In genomic region chr12:93573552-93574223, GRCh38 we compare ENCODE assay signal across 8 cellular contexts. TPM values are rescaled to one million over a fixed set of nuclear protein-coding genes. Genes with fewer than 3 reads are reported as not detected.
A peak's percentile ranks its signal among the peaks of the same experiment; 100 is the strongest.
DNase-seq lines count a peak whose midpoint lies in the region; ATAC-seq, FAIRE-seq and TF ChIP-seq lines count a peak whose summit lies in the region.

No MANE protein-coding gene starts in this region.

- ATAC-seq in HepG2: no peak
- no peak for ATAC-seq in right lobe of liver
- no peak for ATAC-seq in thoracic aorta (ENCODE audit: insufficient number of reproducible peaks, low FRiP score, low read depth)
- ATAC-seq in HG03439 (IDR thresholded peaks at IDR 0.05; ENCODE audit: unreplicated experiment): no peak

- DNase-seq in HepG2 (ENCODE audit: low spot score) (no peak), astrocyte of the cerebellum (ENCODE audit: low read depth) (no peak), right lobe of liver (no peak), thoracic aorta (ENCODE audit: low spot score) (no peak), D721Med (ENCODE audit: insufficient read length, low spot score) (no peak), D341Med (ENCODE audit: low spot score) (no peak)

- no peaks in the 10 kb centered on the region for H3K9me3 ChIP-seq in liver (ENCODE audit: control insufficient read depth in 4 of 4, low read length in 3 of 4)
- no peaks in the 10 kb centered on the region for H3K9me3 ChIP-seq in HepG2 (ENCODE audit: low read length)
- no peaks in the 10 kb centered on the region for H3K9me3 ChIP-seq in right lobe of liver
- no peaks in the 10 kb centered on the region for H3K9me3 ChIP-seq in thoracic aorta

- no peaks in the 10 kb centered on the region for H3K79me2 ChIP-seq in HepG2 (ENCODE audit: insufficient read depth, low read length)

- BruUV-seq in HepG2 (replicated peaks; lab: Mats Ljungman, UMichigan): no TSS peak

- H3K4me3 ChIP-seq in liver (ENCODE audit: low read depth in 1 of 3, low read length in 3 of 3) (peak overlapping the region; percentile 78 to 96 (median 96)), HepG2 (replicated peaks in 1 of 3; ENCODE audit: insufficient read depth in 1 of 3, low read depth in 2 of 3, low read length in 3 of 3) (no peak overlapping the region), astrocyte of the cerebellum (ENCODE audit: low read depth, low read length) (peak overlapping the region; percentile 72), right lobe of liver (peak overlapping the region; percentile 72 to 94 (median 90)), thoracic aorta (peak overlapping the region; percentile 84)

- peak overlapping the region; percentile 52 to 81 for H3K9ac ChIP-seq in liver (ENCODE audit: low read depth in 1 of 2, low read length in 2 of 2)
- H3K9ac ChIP-seq in HepG2 (ENCODE audit: insufficient read depth, low read depth, low read length): no peak overlapping the region

- CTCF ChIA-PET in HepG2 (lab: Yijun Ruan, JAX; ENCODE audit: low intra/inter-chr PET ratio, low total read pairs): no interaction called here

- WGBS in liver: 17% methylated on average over 21 of the region's 21 CpGs
- 91% methylated on average over 21 of the region's 21 CpGs for WGBS in HepG2 (ENCODE audit: low lambda C conversion rate)
- WGBS in right lobe of liver (ENCODE audit: insufficient coverage, low coverage, low lambda C conversion rate, missing lambda C conversion rate): 23% methylated on average over 21 of the region's 21 CpGs

- peaks cover 0 to 26% (median 10%) of the 10 kb centered on the region in 4 donors for H3K36me3 ChIP-seq in liver (ENCODE audit: control insufficient read depth in 4 of 4, insufficient read depth in 3 of 4, low read depth in 1 of 4, low read length in 3 of 4)
- no peaks in the 10 kb centered on the region for H3K36me3 ChIP-seq in HepG2 (replicated peaks in 1 of 2; ENCODE audit: control insufficient read depth in 1 of 2, insufficient read depth in 2 of 2, low read length in 2 of 2)
- peaks cover 0 to 13% (median 4%) of the 10 kb centered on the region in 4 donors for H3K36me3 ChIP-seq in right lobe of liver
- H3K36me3 ChIP-seq in thoracic aorta: no peaks in the 10 kb centered on the region

- no peaks in the 10 kb centered on the region for H4K20me1 ChIP-seq in HepG2 (ENCODE audit: insufficient read depth, low read length)

- H3K27me3 ChIP-seq in liver (ENCODE audit: control insufficient read depth in 4 of 4, insufficient read depth in 4 of 4, low read length in 3 of 4) (no peaks in the 10 kb centered on the region), HepG2 (ENCODE audit: control insufficient read depth in 1 of 2, insufficient read depth in 2 of 2, low read length in 2 of 2) (peaks cover 3 to 24% of the 10 kb centered on the region in 2 experiments; a peak in 4 of 5 replicates), right lobe of liver (no peaks in the 10 kb centered on the region), thoracic aorta (replicated peaks; ENCODE audit: insufficient read depth) (no peaks in the 10 kb centered on the region)

- TF ChIP-seq EP300 in HepG2 (IDR thresholded peaks at IDR 0.05; ENCODE audit: low read depth in 2 of 2, low read length in 2 of 2) (no peak), HepG2 (CRISPR knock-in tag; IDR thresholded peaks at IDR 0.05; ENCODE audit: borderline replicate concordance) (no peak)

- TF ChIP-seq CTCF in liver (IDR thresholded peaks at IDR 0.05; ENCODE audit: low read depth, low read length, missing input control) (no peak), HepG2 (CRISPR knock-in tag; IDR thresholded peaks at IDR 0.05) (no peak), astrocyte of the cerebellum (IDR thresholded peaks at IDR 0.05; ENCODE audit: low read depth, low read length, missing control alignments) (no peak), right lobe of liver (IDR thresholded peaks at IDR 0.05) (no peak), thoracic aorta (IDR thresholded peaks at IDR 0.05) (no peak), D721Med (IDR thresholded peaks at IDR 0.05; ENCODE audit: insufficient read depth, missing control alignments) (no peak)

- H3K4me1 ChIP-seq in liver (ENCODE audit: control insufficient read depth in 4 of 4, insufficient read depth in 4 of 4, low read length in 3 of 4) (peaks cover 0 to 22% (median 10%) of the 10 kb centered on the region in 4 donors), HepG2 (ENCODE audit: insufficient read depth, low read length) (peaks cover 10% of the 10 kb centered on the region), right lobe of liver (peaks cover 0 to 7% (median 4%) of the 10 kb centered on the region in 4 donors), thoracic aorta (ENCODE audit: control insufficient read depth in 1 of 2, low read depth in 2 of 2) (peaks cover 4 to 27% of the 10 kb centered on the region in 2 donors)

- no peak for TF ChIP-seq POLR2A in HepG2 (IDR thresholded peaks at IDR 0.05; ENCODE audit: insufficient read depth in 1 of 2, low read depth in 2 of 2, low read length in 2 of 2)
- TF ChIP-seq POLR2A in right lobe of liver (IDR thresholded peaks at IDR 0.05): no peak

- H2AFZ ChIP-seq in HepG2 (ENCODE audit: low read length): no peak overlapping the region

- POLR2A ChIA-PET in HepG2 (lab: Yijun Ruan, JAX): no interaction called here

- intact Hi-C loops in HepG2 (cut with micrococcal nuclease; ENCODE audit: unreplicated experiment): no loop called here
- intact Hi-C loops in right lobe of liver (cut with DNase I): loop anchor here (5.0 to 10.0 kb wide), 2 partner anchors 101 to 104 kb away; partner anchors contain the start of gene CRADD (in 2 of the 2)

- H3K27ac ChIP-seq in liver (ENCODE audit: low read depth in 1 of 2, low read length in 2 of 2) (peak overlapping the region; percentile 66 to 96), HepG2 (ENCODE audit: extremely low read length, insufficient read depth, low read length) (no peak overlapping the region), right lobe of liver (peak overlapping the region; percentile 93 to 96 (median 95)), thoracic aorta (peak overlapping the region in 1 of 2 donors; percentile 72)

- in situ Hi-C loops in HepG2 (cut with HindIII; ENCODE audit: extremely low pct_ligation_motif_present, low pct_unique_long_range_greater_than_20kb): loop anchor here (5.0 kb wide), 2 partner anchors 169 to 529 kb away; no protein-coding TSS in a partner anchor
- in situ Hi-C loops in astrocyte of the cerebellum (cut with HindIII; ENCODE audit: low sequenced_read_pairs): no loop called here

- H3K4me2 ChIP-seq in HepG2 (ENCODE audit: low read depth, low read length): no peak overlapping the region

- FAIRE-seq in HepG2 (lab: Jason Lieb, UNC): no peak
- FAIRE-seq in D721Med (lab: Jason Lieb, UNC): no peak

- TF ChIP-seq RAD21 in liver (IDR thresholded peaks at IDR 0.05) (no peak), HepG2 (CRISPR knock-in tag; IDR thresholded peaks at IDR 0.05) (no peak)

TF ChIP-seq in liver, 16 proteins besides CTCF, POLR2A, EP300 and RAD21:
- TF ChIP-seq EGR1 (IDR thresholded peaks at IDR 0.05; ENCODE audit: low read depth in 2 of 2): no peak
- TF ChIP-seq RXRA (IDR thresholded peaks at IDR 0.05): peak in 1 of 2 donors; percentile 7
- TF ChIP-seq FOXA2 (IDR thresholded peaks at IDR 0.05): no peak

TF ChIP-seq in HepG2, 621 proteins besides CTCF, POLR2A, EP300 and RAD21 (continues in another document):
- TF ChIP-seq HNRNPH1 (optimal IDR thresholded peaks at IDR 0.05; ENCODE audit: low read depth, low read length) (no peak), ZNF781 (CRISPR knock-in tag; IDR thresholded peaks at IDR 0.05; ENCODE audit: borderline replicate concordance, not compliant biosample characterization) (no peak), HINFP (CRISPR knock-in tag; IDR thresholded peaks at IDR 0.05; ENCODE audit: low read depth) (no peak), MAF1 (CRISPR knock-in tag; IDR thresholded peaks at IDR 0.05; ENCODE audit: borderline replicate concordance) (no peak), ZNF160 (CRISPR knock-in tag; IDR thresholded peaks at IDR 0.05) (no peak), ZKSCAN1 (IDR thresholded peaks at IDR 0.05; ENCODE audit: low read length) (no peak)

RNA-seq across cellular contexts. Expression of gene SOCS2, which starts 1.2 kb away (rescaled TPM):
- total RNA-seq in liver (10 to 100 TPM; 22.7 to 66.3 TPM), HepG2 (2016; rRNA removed; fragmentation: Illumina TruSeq; extraction: Trizol) (1.5 and 2.4 TPM in 2 replicates), right lobe of liver (10 to 100 TPM in 4 of 6 experiments, 1 to 10 TPM in 1, under 1 TPM in 1; 0.75 to 17.4 (median 12.7) TPM), thoracic aorta (10 to 100 TPM; 51.4 to 56.3 TPM)
- polyA plus RNA-seq in liver (10 to 100 TPM in 1 of 2 donors, 1 to 10 TPM in 1; 7.0 to 46.1 TPM), HepG2 (2011; rRNA removed) (0.62 and 0.89 TPM in 2 replicates)
- 0.53 and 0.61 TPM in 2 replicates for total RNA-seq in HepG2 (2016; cell fraction: cytosol; rRNA removed; fragmentation: Illumina TruSeq; extraction: Trizol; ENCODE audit: low read depth)
- 1.4 and 1.9 TPM in 2 replicates for total RNA-seq in HepG2 (2016; cell fraction: insoluble cytoplasmic fraction; rRNA removed; fragmentation: Illumina TruSeq; extraction: Trizol)
- total RNA-seq in HepG2 (2016; cell fraction: membrane; rRNA removed; fragmentation: Illumina TruSeq; extraction: Trizol): 1.4 and 2.1 TPM in 2 replicates
- 3.1 and 4.0 TPM in 2 replicates for total RNA-seq in HepG2 (2016; cell fraction: nucleus; rRNA removed; fragmentation: Illumina TruSeq; extraction: Trizol)
- polyA plus RNA-seq in HepG2 (2011; cell fraction: cytosol; rRNA removed): 0.51 and 0.54 TPM in 2 replicates
- 1.6 and 1.9 TPM in 2 replicates for polyA plus RNA-seq in HepG2 (2011; cell fraction: nucleus; rRNA removed)
- 0.39 and 0.57 TPM in 2 replicates for polyA plus RNA-seq in HepG2 (2012)
- 0.50 and 0.75 TPM in 2 replicates for polyA plus RNA-seq in HepG2 (2016; cell fraction: cytosol; fragmentation: Illumina TruSeq; extraction: Trizol; ENCODE audit: low read depth)
- polyA plus RNA-seq in HepG2 (2016; cell fraction: insoluble cytoplasmic fraction; fragmentation: Illumina TruSeq; extraction: Trizol; ENCODE audit: low read depth): 2.4 and 2.5 TPM in 2 replicates
- polyA plus RNA-seq in HepG2 (2016; cell fraction: membrane; fragmentation: Illumina TruSeq; extraction: Trizol; ENCODE audit: low read depth): 2.0 and 2.7 TPM in 2 replicates
- 4.5 and 5.6 TPM in 2 replicates for polyA plus RNA-seq in HepG2 (2016; cell fraction: nucleus; fragmentation: Illumina TruSeq; extraction: Trizol; ENCODE audit: insufficient read depth, low read depth)
- 0.60 and 0.96 TPM in 2 replicates for polyA minus RNA-seq in HepG2 (2011; rRNA and poly(A)+ RNA removed; ENCODE audit: low replicate concordance)
- polyA minus RNA-seq in HepG2 (2011; cell fraction: cytosol; rRNA and poly(A)+ RNA removed): 1.2 TPM in 1 of 2 replicates, not detected in the other
- polyA minus RNA-seq in HepG2 (2011; cell fraction: nucleus; rRNA and poly(A)+ RNA removed): 1.8 and 1.9 TPM in 2 replicates

Comparison
In these comparisons a context has a peak if more than half of its experiments do, and no peak if none do; other contexts are left out.
1. H3K4me3 ChIP-seq: peak in liver (3 of 3), astrocyte of the cerebellum (single experiment), right lobe of liver (3 of 3) and thoracic aorta (single experiment); none in HepG2 (0 of 3).